ENCODE assay signal across 9 cellular contexts in genomic region chr3:170419301-170420087, GRCh38. TPM values are rescaled to one million over a fixed set of nuclear protein-coding genes. Genes with fewer than 3 reads are reported as not detected.
DNase-seq lines count a peak whose midpoint lies in the region; ATAC-seq lines count a peak whose summit lies in the region.
"Had no signal": no experiment of that assay in that cellular context is flagged by ENCODE, and none has a peak within 500 bp of the region (broad histone marks: within the 10 kb centered on the region; RNA-seq: fewer than 3 reads in every experiment).

No MANE protein-coding gene starts in this region.

- H3K9me3 Mint-ChIP-seq in activated CD8-positive, alpha-beta T cell treated with anti-CD3 and anti-CD28 coated beads, Interleukin-2, amount 10 ng/mL, durations not matched to agents 7 days and 5 days (ENCODE audit: insufficient read depth): no peaks in the 10 kb centered on the region

- intact Hi-C loops in left cardiac atrium (cut with DNase I) (loop anchor here in 1 of 2 donors (10.0 kb wide), 1 partner anchor 275 kb away; no protein-coding TSS in a partner anchor), posterior cingulate gyrus (cut with DNase I) (loop anchor here (5.0 to 10.0 kb wide), 4 partner anchors 53 to 235 kb away; partner anchors contain the start of gene PHC3)

- CTCF ChIA-PET in activated CD8-positive, alpha-beta T cell treated with anti-CD3 and anti-CD28 coated beads, Interleukin-2, amount 10 ng/mL, durations not matched to agents 7 days and 5 days (lab: Charles Lee): interaction anchor here (1.0 to 10.2 kb wide), 2 partner anchors 80 to 392 kb away, joined by 3 to 138 read pairs; no protein-coding TSS in a partner anchor

- DNase-seq in EL: peak; percentile 17
- no peak for DNase-seq in activated CD8-positive, alpha-beta T cell treated with anti-CD3 and anti-CD28 coated beads, Interleukin-2, amount 10 ng/mL, durations not matched to agents 7 days and 5 days
- DNase-seq in left cardiac atrium: peak; percentile 60
- peak in 8 of 10 donors; percentile 43 to 94 (median 66) for DNase-seq in posterior cingulate gyrus
- DNase-seq in SK-N-DZ (ENCODE audit: low spot score): no peak
- no peak for DNase-seq in T-helper 1 cell
- no peak for DNase-seq in NK-92 treated with Interleukin-12 subunit alpha and Interleukin-12 subunit beta, amount 100 ng/mL, for 24 hours (lab: John Stamatoyannopoulos, UW)
- no peak for DNase-seq in AG08396 (ENCODE audit: low spot score)
- DNase-seq: stimulated activated CD4-positive, alpha-beta T cell treated with anti-CD3 and anti-CD28 coated beads, Interleukin-4, amount 100 ng/mL, for 1 hour had no signal

- peaks cover 12% of the 10 kb centered on the region for H3K4me1 Mint-ChIP-seq in activated CD8-positive, alpha-beta T cell treated with anti-CD3 and anti-CD28 coated beads, Interleukin-2, amount 10 ng/mL, durations not matched to agents 7 days and 5 days (ENCODE audit: low read depth)

- peak; percentile 18 for ATAC-seq in activated CD8-positive, alpha-beta T cell treated with anti-CD3 and anti-CD28 coated beads, Interleukin-2, amount 10 ng/mL, durations not matched to agents 7 days and 5 days
- peak; percentile 67 to 70 for ATAC-seq in left cardiac atrium

- no peak overlapping the region for H3K27ac Mint-ChIP-seq in activated CD8-positive, alpha-beta T cell treated with anti-CD3 and anti-CD28 coated beads, Interleukin-2, amount 10 ng/mL, durations not matched to agents 7 days and 5 days

- peaks cover 2% of the 10 kb centered on the region for H3K36me3 Mint-ChIP-seq in activated CD8-positive, alpha-beta T cell treated with anti-CD3 and anti-CD28 coated beads, Interleukin-2, amount 10 ng/mL, durations not matched to agents 7 days and 5 days (ENCODE audit: low read depth)

- H3K27me3 Mint-ChIP-seq in activated CD8-positive, alpha-beta T cell treated with anti-CD3 and anti-CD28 coated beads, Interleukin-2, amount 10 ng/mL, durations not matched to agents 7 days and 5 days (ENCODE audit: low read depth): peaks cover 42% of the 10 kb centered on the region

- POLR2A ChIA-PET in activated CD8-positive, alpha-beta T cell treated with anti-CD3 and anti-CD28 coated beads, Interleukin-2, amount 10 ng/mL, durations not matched to agents 7 days and 5 days (lab: Charles Lee): no interaction called here

- peak overlapping the region; percentile 15 for H3K4me3 Mint-ChIP-seq in activated CD8-positive, alpha-beta T cell treated with anti-CD3 and anti-CD28 coated beads, Interleukin-2, amount 10 ng/mL, durations not matched to agents 7 days and 5 days

RNA-seq across cellular contexts. Expression of gene CLDN11, which starts 0.8 kb away (rescaled TPM):
- not detected for total RNA-seq in activated CD8-positive, alpha-beta T cell treated with anti-CD3 and anti-CD28 coated beads, Interleukin-2, amount 10 ng/mL, durations not matched to agents 7 days and 5 days
- total RNA-seq in left cardiac atrium: 10 to 100 TPM in 1 of 2 donors, 1 to 10 TPM in 1; 9.4 to 12.9 TPM
- 0.44 and 0.74 TPM in 2 replicates for polyA plus RNA-seq in SK-N-DZ (2014; cell fraction: cytosol; rRNA removed)
- polyA plus RNA-seq in SK-N-DZ (2014; cell fraction: nucleus; rRNA removed): 0.07 and 0.25 TPM in 2 replicates

Comparison
In these comparisons a context has a peak if more than half of its experiments do, and no peak if none do; other contexts are left out.
1. DNase-seq: peak in EL (single experiment), left cardiac atrium (single experiment) and posterior cingulate gyrus (8 of 10); none in activated CD8-positive, alpha-beta T cell treated with anti-CD3 and anti-CD28 coated beads, Interleukin-2, amount 10 ng/mL, durations not matched to agents 7 days and 5 days (single experiment), SK-N-DZ (single experiment), T-helper 1 cell (0 of 5), NK-92 treated with Interleukin-12 subunit alpha and Interleukin-12 subunit beta, amount 100 ng/mL, for 24 hours (single experiment) and AG08396 (single experiment).
2. RNA of gene CLDN11, which starts 0.8 kb away (total RNA-seq): 9.4 to 12.9 TPM in left cardiac atrium; not detected in activated CD8-positive, alpha-beta T cell treated with anti-CD3 and anti-CD28 coated beads, Interleukin-2, amount 10 ng/mL, durations not matched to agents 7 days and 5 days; every median in the first group is over 10 times any median in the second.